In the genomic region with DNA sequence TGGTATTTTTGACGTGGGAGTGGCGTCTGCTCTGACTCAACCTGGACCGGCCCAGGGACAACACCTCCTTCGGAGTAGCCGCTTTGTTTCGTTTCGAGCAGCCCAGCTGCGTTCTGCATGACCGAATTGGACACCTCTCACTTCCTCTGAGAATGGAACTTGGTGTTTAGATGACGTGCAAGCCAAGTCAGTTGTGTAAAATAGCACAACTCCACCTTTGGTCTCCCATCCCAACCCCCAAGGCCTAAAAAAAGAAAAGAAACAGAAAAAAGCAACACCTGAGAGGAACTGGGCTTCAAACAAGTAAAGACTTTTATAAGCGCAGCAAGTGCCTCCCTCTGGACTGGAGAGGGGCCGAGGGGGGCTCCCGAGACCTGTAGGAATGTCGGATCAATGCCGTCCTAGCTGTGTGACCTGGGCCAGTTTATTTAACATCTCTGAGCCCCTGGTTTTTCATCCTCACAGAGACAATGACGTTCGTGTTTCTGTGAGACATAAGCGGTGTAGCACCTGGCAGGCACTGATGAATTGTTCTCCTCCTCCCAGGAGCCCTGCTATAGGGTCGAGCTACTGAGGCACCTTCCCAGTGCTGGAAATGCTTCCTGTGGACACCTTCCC, we compare ENCODE assay signal across 8 cellular contexts. TPM values are rescaled to one million over a fixed set of nuclear protein-coding genes. Genes with fewer than 3 reads are reported as not detected.
DNase-seq lines count a peak whose midpoint lies in the region; ATAC-seq and TF ChIP-seq lines count a peak whose summit lies in the region.

No MANE protein-coding gene starts in this region.

- H3K27ac ChIP-seq in heart right ventricle (peak overlapping the region in 2 of 10 donors; percentile 3 to 83), spleen (peak overlapping the region; percentile 34 to 88 (median 76))

- H3K36me3 Mint-ChIP-seq in effector memory CD8-positive, alpha-beta T cell (ENCODE audit: insufficient read depth), result no peaks in the 10 kb centered on the region

- H3K27me3 ChIP-seq in heart right ventricle, result peaks cover 0 to 7% (median 0%) of the 10 kb centered on the region in 7 donors
- H3K27me3 ChIP-seq in spleen (replicated peaks in 1 of 7), result no peaks in the 10 kb centered on the region

- no peak for TF ChIP-seq CTCF in heart right ventricle (IDR thresholded peaks at IDR 0.05)
- TF ChIP-seq CTCF in spleen (IDR thresholded peaks at IDR 0.05 in 8 of 11, conservative IDR thresholded peaks at IDR 0.05 in 3 of 11), result no peak

- H3K4me3 ChIP-seq in heart right ventricle (peak overlapping the region in 4 of 10 donors; percentile 6 to 20 (median 12)), spleen (peak overlapping the region in 1 of 8 donors; percentile 41)

- no peaks in the 10 kb centered on the region for H3K9me3 Mint-ChIP-seq in effector memory CD8-positive, alpha-beta T cell

- DNase-seq in heart right ventricle (peak in 1 of 2 donors; percentile 59), Right ventricle myocardium inferior (ENCODE audit: missing footprints) (no peak), spleen (peak; percentile 92), SIG-M5 treated with dmso at 0.1 percent for 504 hours (lab: John Stamatoyannopoulos, UW; ENCODE audit: unreplicated experiment) (no peak), NCI-H2107 treated with DMSO at 0.1 percent for 48 hours (lab: John Stamatoyannopoulos, UW; ENCODE audit: unreplicated experiment) (no peak)
- peak; percentile 72 for DNase-seq in activated CD4-positive, CD25-positive, alpha-beta regulatory T cell treated with anti-CD3 and anti-CD28 coated beads, Interleukin-2, amount 50 U/mL, for 72 hours
- peak; percentile 55 to 70 (median 68) for DNase-seq in effector memory CD8-positive, alpha-beta T cell

- ATAC-seq in heart right ventricle, result peak in 6 of 8 donors; percentile 41 to 91 (median 75)
- ATAC-seq in Right ventricle myocardium inferior, result no peak
- ATAC-seq in HG03139 (IDR thresholded peaks at IDR 0.05; ENCODE audit: unreplicated experiment), result peak; percentile 82
- peak; percentile 75 for ATAC-seq in effector memory CD8-positive, alpha-beta T cell (replicated peaks)

- 72% methylated on average over 19 of the region's 19 CpGs for WGBS in heart right ventricle, 2 donors
- 60 to 74% (median 70%) methylated on average over 19 of the region's 19 CpGs for WGBS in spleen, 5 donors

- H3K4me1 Mint-ChIP-seq in effector memory CD8-positive, alpha-beta T cell (ENCODE audit: low read depth in 2 of 2), result peaks cover 49 to 52% of the 10 kb centered on the region in 2 donors

- no peak for TF ChIP-seq POLR2A in spleen (IDR thresholded peaks at IDR 0.05)

- H3K9me3 ChIP-seq in heart right ventricle, result no peaks in the 10 kb centered on the region
- H3K9me3 ChIP-seq in spleen, result no peaks in the 10 kb centered on the region

- peaks cover 0 to 46% (median 9%) of the 10 kb centered on the region in 9 donors for H3K4me1 ChIP-seq in heart right ventricle
- peaks cover 20 to 67% (median 52%) of the 10 kb centered on the region in 6 donors for H3K4me1 ChIP-seq in spleen

- intact Hi-C loops in heart right ventricle (cut with DNase I), result loop anchor here in 4 of 10 donors (2.0 to 5.0 kb wide), 4 partner anchors 61 to 191 kb away; partner anchors contain the start of gene DUSP5 (in 3 of the 4)
- intact Hi-C loops in Right ventricle myocardium inferior (cut with DNase I), result no loop called here
- intact Hi-C loops in spleen (cut with DNase I; ENCODE audit: low total_unique reads), result no loop called here

- H3K27ac Mint-ChIP-seq in effector memory CD8-positive, alpha-beta T cell, result peak overlapping the region; percentile 91 to 93

- H3K4me3 Mint-ChIP-seq in effector memory CD8-positive, alpha-beta T cell, result peak overlapping the region; percentile 83

- no peaks in the 10 kb centered on the region for H3K27me3 Mint-ChIP-seq in effector memory CD8-positive, alpha-beta T cell

- H3K36me3 ChIP-seq in heart right ventricle (no peaks in the 10 kb centered on the region), spleen (no peaks in the 10 kb centered on the region)

RNA-seq across cellular contexts. Expression of gene SMNDC1, which starts 52.0 kb away (rescaled TPM):
- total RNA-seq in heart right ventricle (10 to 100 TPM; 18.1 to 28.0 (median 22.4) TPM), Right ventricle myocardium inferior (27.6 TPM), spleen (10 to 100 TPM; 16.1 to 34.8 (median 27.3) TPM)
- polyA plus RNA-seq in heart right ventricle (10 to 100 TPM; 10.1 to 11.0 TPM), spleen (10 to 100 TPM; 10.3 to 11.5 (median 11.2) TPM)

Comparison
In these comparisons a context has a peak if more than half of its experiments do, and no peak if none do; other contexts are left out.
1. DNase-seq: peak in activated CD4-positive, CD25-positive, alpha-beta regulatory T cell treated with anti-CD3 and anti-CD28 coated beads, Interleukin-2, amount 50 U/mL, for 72 hours (single experiment), effector memory CD8-positive, alpha-beta T cell (3 of 3) and spleen (single experiment); none in Right ventricle myocardium inferior (single experiment), SIG-M5 treated with dmso at 0.1 percent for 504 hours (single experiment) and NCI-H2107 treated with DMSO at 0.1 percent for 48 hours (single experiment).